ENCODE assay signal across 9 cellular contexts in genomic region chr7:90597527-90597871, GRCh38. TPM values are rescaled to one million over a fixed set of nuclear protein-coding genes. Genes with fewer than 3 reads are reported as not detected.
A peak's percentile ranks its signal among the peaks of the same experiment; 100 is the strongest.
DNase-seq lines count a peak whose midpoint lies in the region; ATAC-seq and TF ChIP-seq lines count a peak whose summit lies in the region.
"Had no signal": no experiment of that assay in that cellular context is flagged by ENCODE, and none has a peak within 500 bp of the region (broad histone marks: within the 10 kb centered on the region; RNA-seq: fewer than 3 reads in every experiment).

No MANE protein-coding gene starts in this region.

- H3K9ac ChIP-seq in muscle layer of colon (ENCODE audit: low read length), result peak overlapping the region; percentile 58

- intact Hi-C loops in natural killer cell (cut with micrococcal nuclease), result no loop called here

- H3K27me3 Mint-ChIP-seq in natural killer cell treated with Interleukin-12 subunit alpha and Interleukin-12 subunit beta and Interleukin-15 and Interleukin-18, amount 100 ng/mL, for 72 hours, result peaks cover 33% of the 10 kb centered on the region in 2 donors
- peaks cover 22 to 52% of the 10 kb centered on the region in 2 donors for H3K27me3 Mint-ChIP-seq in natural killer cell (ENCODE audit: low read depth in 2 of 2)
- no peaks in the 10 kb centered on the region for H3K27me3 Mint-ChIP-seq in chondrocyte (ENCODE audit: low read depth)

- DNase-seq in natural killer cell treated with Interleukin-12 subunit alpha and Interleukin-12 subunit beta and Interleukin-15 and Interleukin-18, amount 100 ng/mL, for 72 hours (ENCODE audit: low spot score), result no peak
- no peak for DNase-seq in natural killer cell
- DNase-seq in chondrocyte (ENCODE audit: low spot score), result no peak
- no peak for DNase-seq in SIG-M5 treated with dmso at 0.1 percent for 504 hours (lab: John Stamatoyannopoulos, UW; ENCODE audit: unreplicated experiment)
- no peak for DNase-seq in DMS79 treated with DMSO at 0.1 percent for 48 hours (lab: John Stamatoyannopoulos, UW)
- DNase-seq in cerebellar cortex (ENCODE audit: low spot score), result no peak
- DNase-seq in activated CD4-positive, alpha-beta T cell treated with anti-CD3 and anti-CD28 coated beads, Interleukin-2, amount 50 U/mL, for 48 hours, result no peak
- DNase-seq: stimulated activated CD4-positive, alpha-beta T cell treated with anti-CD3 and anti-CD28 coated beads, Interleukin-4, amount 100 ng/mL, for 1 hour had no signal

- H3K36me3 Mint-ChIP-seq in natural killer cell treated with Interleukin-12 subunit alpha and Interleukin-12 subunit beta and Interleukin-15 and Interleukin-18, amount 100 ng/mL, for 72 hours, result no peaks in the 10 kb centered on the region
- no peaks in the 10 kb centered on the region for H3K36me3 Mint-ChIP-seq in natural killer cell
- peaks cover 2% of the 10 kb centered on the region for H3K36me3 Mint-ChIP-seq in chondrocyte (ENCODE audit: low read depth)

- TF ChIP-seq CTCF in natural killer cell (IDR thresholded peaks at IDR 0.05), result no peak
- TF ChIP-seq CTCF in chondrocyte (IDR thresholded peaks at IDR 0.05), result no peak

- H3K36me3 ChIP-seq in muscle layer of colon (ENCODE audit: insufficient read depth, low read length), result no peaks in the 10 kb centered on the region

- H3K9me3 Mint-ChIP-seq in natural killer cell treated with Interleukin-12 subunit alpha and Interleukin-12 subunit beta and Interleukin-15 and Interleukin-18, amount 100 ng/mL, for 72 hours, result no peaks in the 10 kb centered on the region
- H3K9me3 Mint-ChIP-seq in natural killer cell (no peaks in the 10 kb centered on the region), chondrocyte (ENCODE audit: low read depth) (no peaks in the 10 kb centered on the region)

- no peak overlapping the region for H3K27ac ChIP-seq in muscle layer of colon (ENCODE audit: low read depth, low read length)

- peaks cover 0 to 2% of the 10 kb centered on the region in 2 donors for H3K4me1 Mint-ChIP-seq in natural killer cell treated with Interleukin-12 subunit alpha and Interleukin-12 subunit beta and Interleukin-15 and Interleukin-18, amount 100 ng/mL, for 72 hours (ENCODE audit: low read depth in 2 of 2)
- peaks cover 7 to 8% of the 10 kb centered on the region in 2 donors for H3K4me1 Mint-ChIP-seq in natural killer cell
- peaks cover 65% of the 10 kb centered on the region for H3K4me1 Mint-ChIP-seq in chondrocyte (ENCODE audit: low read depth)

- no peaks in the 10 kb centered on the region for H3K9me3 ChIP-seq in muscle layer of colon (ENCODE audit: low read length)

- H3K4me3 Mint-ChIP-seq in natural killer cell treated with Interleukin-12 subunit alpha and Interleukin-12 subunit beta and Interleukin-15 and Interleukin-18, amount 100 ng/mL, for 72 hours, result peak overlapping the region; percentile 32
- H3K4me3 Mint-ChIP-seq in natural killer cell (no peak overlapping the region), chondrocyte (ENCODE audit: unreplicated experiment) (peak overlapping the region; percentile 95)

- no peak for ATAC-seq in natural killer cell treated with Interleukin-12 subunit alpha and Interleukin-12 subunit beta and Interleukin-15 and Interleukin-18, amount 100 ng/mL, for 72 hours
- no peak for ATAC-seq in natural killer cell

- no peaks in the 10 kb centered on the region for H3K27me3 ChIP-seq in muscle layer of colon (ENCODE audit: control insufficient read depth in 1 of 2, insufficient read depth in 2 of 2, low read length in 2 of 2)

- no peak overlapping the region for H3K27ac Mint-ChIP-seq in natural killer cell treated with Interleukin-12 subunit alpha and Interleukin-12 subunit beta and Interleukin-15 and Interleukin-18, amount 100 ng/mL, for 72 hours
- H3K27ac Mint-ChIP-seq in natural killer cell (no peak overlapping the region), chondrocyte (ENCODE audit: unreplicated experiment) (peak overlapping the region; percentile 83)

- peak overlapping the region; percentile 15 to 84 for H3K4me3 ChIP-seq in muscle layer of colon (ENCODE audit: low read depth in 1 of 2, low read length in 2 of 2)

- peaks cover 12% of the 10 kb centered on the region for H3K4me1 ChIP-seq in muscle layer of colon (ENCODE audit: insufficient read depth, low read length)

RNA-seq across cellular contexts. Expression of gene CDK14, which starts 1.4 kb away (rescaled TPM):
- total RNA-seq in natural killer cell treated with Interleukin-12 subunit alpha and Interleukin-12 subunit beta and Interleukin-15 and Interleukin-18, amount 100 ng/mL, for 72 hours, result 1 to 10 TPM in 1 of 2 donors, under 1 TPM in 1; 0.76 to 2.8 TPM
- total RNA-seq in natural killer cell (10 to 100 TPM in 1 of 3 donors, 1 to 10 TPM in 2; 1.2 to 12.5 (median 1.9) TPM), chondrocyte (53.7 to 97.9 TPM (median 61.4 TPM) in 3 replicates)
